14 cellular contexts compared by ENCODE assay signal in genomic region chr18:55302337-55302833, GRCh38.
DNase-seq lines count a peak whose midpoint lies in the region; ATAC-seq and TF ChIP-seq lines count a peak whose summit lies in the region.
"Had no signal": no experiment of that assay in that cellular context is flagged by ENCODE, and none has a peak within 500 bp of the region (broad histone marks: within the 10 kb centered on the region; RNA-seq: fewer than 3 reads in every experiment).

No MANE protein-coding gene starts in this region.

- H3K4me2 ChIP-seq in PC-9 = no peak overlapping the region

- H3K4me1 Mint-ChIP-seq in activated CD4-positive, alpha-beta memory T cell treated with anti-CD3 and anti-CD28 coated beads for 36 hours (ENCODE audit: low read depth) = no peaks in the 10 kb centered on the region
- H3K4me1 Mint-ChIP-seq: activated CD4-positive, alpha-beta T cell treated with anti-CD3 and anti-CD28 coated beads, Interleukin-2, amount 10 ng/mL, durations not matched to agents 24 days and 14 days had no signal

- H3K36me3 ChIP-seq in adipocyte (ENCODE audit: control insufficient read depth, insufficient read depth, low read length, severe bottlenecking) = no peaks in the 10 kb centered on the region
- H3K36me3 ChIP-seq in iPS-20b (ENCODE audit: insufficient read depth, low read depth, low read length) = no peaks in the 10 kb centered on the region
- no peaks in the 10 kb centered on the region for H3K36me3 ChIP-seq in stomach
- H3K36me3 ChIP-seq in PC-9 (ENCODE audit: low read depth) = no peaks in the 10 kb centered on the region
- H3K36me3 ChIP-seq: right lobe of liver had no signal

- H3K4me3 Mint-ChIP-seq in activated CD4-positive, alpha-beta memory T cell treated with anti-CD3 and anti-CD28 coated beads for 36 hours = no peak overlapping the region
- H3K4me3 Mint-ChIP-seq: activated CD4-positive, alpha-beta T cell treated with anti-CD3 and anti-CD28 coated beads, Interleukin-2, amount 10 ng/mL, durations not matched to agents 24 days and 14 days had no signal

- H4K20me1 ChIP-seq in PC-9 (ENCODE audit: insufficient read depth) = no peaks in the 10 kb centered on the region

- H3K27ac Mint-ChIP-seq in activated CD4-positive, alpha-beta memory T cell treated with anti-CD3 and anti-CD28 coated beads for 36 hours = no peak overlapping the region
- H3K27ac Mint-ChIP-seq: activated CD4-positive, alpha-beta T cell treated with anti-CD3 and anti-CD28 coated beads, Interleukin-2, amount 10 ng/mL, durations not matched to agents 24 days and 14 days had no signal

- intact Hi-C loops in stomach (cut with DNase I; ENCODE audit: low total_unique reads) = no loop called here
- intact Hi-C loops in PC-9 (cut with micrococcal nuclease; ENCODE audit: unreplicated experiment) = no loop called here
- intact Hi-C loops in activated CD4-positive, alpha-beta memory T cell treated with anti-CD3 and anti-CD28 coated beads for 36 hours (cut with micrococcal nuclease) = no loop called here

- no peaks in the 10 kb centered on the region for H3K9me3 Mint-ChIP-seq in activated CD4-positive, alpha-beta memory T cell treated with anti-CD3 and anti-CD28 coated beads for 36 hours
- H3K9me3 Mint-ChIP-seq: activated CD4-positive, alpha-beta T cell treated with anti-CD3 and anti-CD28 coated beads, Interleukin-2, amount 10 ng/mL, durations not matched to agents 24 days and 14 days had no signal

- no peak overlapping the region for H2AFZ ChIP-seq in PC-9

- no peaks in the 10 kb centered on the region for H3K36me3 Mint-ChIP-seq in activated CD4-positive, alpha-beta memory T cell treated with anti-CD3 and anti-CD28 coated beads for 36 hours

- no peaks in the 10 kb centered on the region for H3K9me3 ChIP-seq in adipocyte (ENCODE audit: control insufficient read depth, low read length)
- H3K9me3 ChIP-seq in iPS-20b (ENCODE audit: insufficient read depth, low read depth, low read length) = no peaks in the 10 kb centered on the region
- H3K9me3 ChIP-seq in stomach = no peaks in the 10 kb centered on the region
- no peaks in the 10 kb centered on the region for H3K9me3 ChIP-seq in PC-9 (ENCODE audit: insufficient read depth, low read depth)
- H3K9me3 ChIP-seq: right lobe of liver had no signal

- DNase-seq in GM03348 (ENCODE audit: low spot score) (peak; percentile 26), adipocyte (ENCODE audit: low read depth) (peak; percentile 43), stomach (no peak), PC-9 (no peak)
- DNase-seq in activated CD4-positive, alpha-beta memory T cell treated with anti-CD3 and anti-CD28 coated beads for 36 hours = no peak
- DNase-seq: activated CD4-positive, alpha-beta T cell treated with anti-CD3 and anti-CD28 coated beads, Interleukin-2, amount 10 ng/mL, durations not matched to agents 24 days and 14 days; dermis blood vessel endothelial cell; NCI-H1105; NCI-H82; right lobe of liver had no signal

- no peaks in the 10 kb centered on the region for H3F3A ChIP-seq in PC-9 (ENCODE audit: insufficient read depth, low read depth)

- BruUV-seq in PC-9 (replicated peaks; lab: Mats Ljungman, UMichigan) = no TSS peak

- H3K27ac ChIP-seq in iPS-20b (ENCODE audit: low read length) = no peak overlapping the region
- H3K27ac ChIP-seq in stomach = peak overlapping the region in 3 of 5 donors; percentile 6 to 55 (median 47)
- H3K27ac ChIP-seq in PC-9 = no peak overlapping the region
- H3K27ac ChIP-seq: right lobe of liver had no signal

- no peak for TF ChIP-seq POLR2A in stomach (IDR thresholded peaks at IDR 0.05)

- H3K27me3 ChIP-seq in adipocyte (replicated peaks; ENCODE audit: control insufficient read depth, insufficient read depth, low read length) = no peaks in the 10 kb centered on the region
- H3K27me3 ChIP-seq in iPS-20b (ENCODE audit: insufficient read depth, low read length) = no peaks in the 10 kb centered on the region
- H3K27me3 ChIP-seq in stomach = no peaks in the 10 kb centered on the region
- H3K27me3 ChIP-seq in PC-9 (ENCODE audit: insufficient read depth, low read depth) = no peaks in the 10 kb centered on the region
- H3K27me3 ChIP-seq: right lobe of liver had no signal

- 64 to 79% (median 70%) methylated on average over 6 of the region's 6 CpGs for WGBS in stomach, 5 donors

- no peaks in the 10 kb centered on the region for H3K9me2 ChIP-seq in PC-9 (ENCODE audit: insufficient read depth)

- no peak for TF ChIP-seq CTCF in stomach (IDR thresholded peaks at IDR 0.05)
- TF ChIP-seq CTCF in PC-9 (conservative IDR thresholded peaks at IDR 0.05) = no peak

- no peak for ATAC-seq in GM19455 (IDR thresholded peaks at IDR 0.05; ENCODE audit: unreplicated experiment)
- no peak for ATAC-seq in GM19452 (IDR thresholded peaks at IDR 0.05; ENCODE audit: unreplicated experiment)
- ATAC-seq: right lobe of liver had no signal

- no peak for TF ChIP-seq EP300 in stomach (IDR thresholded peaks at IDR 0.05)

- H3K27me3 Mint-ChIP-seq in activated CD4-positive, alpha-beta memory T cell treated with anti-CD3 and anti-CD28 coated beads for 36 hours = no peaks in the 10 kb centered on the region

- peak overlapping the region; percentile 67 for H3K9ac ChIP-seq in adipocyte (ENCODE audit: low read length)
- peak overlapping the region; percentile 55; the same call in 1 of the 2 replicates for H3K9ac ChIP-seq in iPS-20b (ENCODE audit: low read depth, low read length)

- peaks cover 32% of the 10 kb centered on the region for H3K4me1 ChIP-seq in adipocyte (ENCODE audit: control insufficient read depth, insufficient read depth, low read length)
- H3K4me1 ChIP-seq in iPS-20b (ENCODE audit: insufficient read depth, low read length) = peaks cover 46% of the 10 kb centered on the region
- peaks cover 0 to 26% (median 13%) of the 10 kb centered on the region in 4 donors for H3K4me1 ChIP-seq in stomach
- H3K4me1 ChIP-seq in PC-9 (replicated peaks; ENCODE audit: insufficient read depth) = no peaks in the 10 kb centered on the region
- H3K4me1 ChIP-seq: right lobe of liver had no signal

- H3K4me3 ChIP-seq in adipocyte (ENCODE audit: low read length) (peak overlapping the region; percentile 74), iPS-20b (ENCODE audit: low read length) (peak overlapping the region; percentile 9; the same call in 1 of the 2 replicates), stomach (peak overlapping the region in 1 of 4 donors; percentile 1), PC-9 (no peak overlapping the region)
- H3K4me3 ChIP-seq: lung, right lobe of liver had no signal

- no peaks in the 10 kb centered on the region for H3K79me2 ChIP-seq in PC-9 (ENCODE audit: low read depth)

- POLR2A ChIA-PET in PC-9 (lab: Charles Lee; ENCODE audit: unreplicated experiment) = no interaction called here
- POLR2A ChIA-PET in activated CD4-positive, alpha-beta memory T cell treated with anti-CD3 and anti-CD28 coated beads for 36 hours (lab: Charles Lee) = no interaction called here

- CTCF ChIA-PET in PC-9 (lab: Charles Lee) = no interaction called here
- CTCF ChIA-PET in activated CD4-positive, alpha-beta memory T cell treated with anti-CD3 and anti-CD28 coated beads for 36 hours (lab: Charles Lee) = no interaction called here

Comparison
In these comparisons a context has a peak if more than half of its experiments do, and no peak if none do; other contexts are left out.
1. DNase-seq: peak in GM03348 (single experiment) and adipocyte (single experiment); none in stomach (single experiment), PC-9 (0 of 2) and activated CD4-positive, alpha-beta memory T cell treated with anti-CD3 and anti-CD28 coated beads for 36 hours (single experiment).
2. H3K27ac ChIP-seq: peak in stomach (3 of 5); none in iPS-20b (single experiment) and PC-9 (single experiment).